Comparison of ENCODE assay signal across 24 cellular contexts in the genomic region with DNA sequence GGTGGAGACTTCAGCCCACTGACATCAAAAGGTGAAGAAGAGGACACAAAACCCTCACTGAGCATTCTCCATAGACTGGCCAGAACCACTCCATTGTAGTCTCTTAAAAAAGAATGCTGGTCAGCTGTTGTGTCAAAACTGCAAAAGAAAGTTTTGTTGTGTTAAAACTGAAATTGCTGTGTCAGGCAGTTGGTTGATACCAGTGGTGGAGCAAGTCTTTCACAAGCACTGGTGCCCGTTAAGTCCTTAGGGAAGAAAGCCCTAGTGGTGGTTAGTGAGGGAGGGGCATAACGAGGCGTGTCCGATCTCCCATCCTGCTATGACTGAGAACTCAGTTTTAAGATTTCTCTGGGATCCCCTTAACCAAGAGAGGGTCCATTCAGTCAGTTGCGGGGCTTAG.
"Had no signal": no experiment of that assay in that cellular context is flagged by ENCODE, and none has a peak within 500 bp of the region (broad histone marks: within the 10 kb centered on the region; RNA-seq: fewer than 3 reads in every experiment).

No MANE protein-coding gene starts in this region.

- H3K9ac ChIP-seq: SK-N-SH had no signal

- H3K4me2 ChIP-seq: SK-N-SH had no signal

- ATAC-seq: Panc1, PC-3 had no signal

- DNase-seq: Karpas-422; KBM-7; MG63; NCI-H1092; NCI-H1105 treated with DMSO at 0.1 percent for 48 hours; NCI-H1417 treated with DMSO at 0.1 percent for 48 hours; NCI-H187; NCI-H2029; NCI-H2081 treated with DMSO at 0.1 percent for 48 hours; NCI-H2171; NCI-H226; NCI-H446; NCI-H510A; NCI-H524 treated with DMSO at 0.1 percent for 48 hours; NCI-H69; NCI-H774; NK-92 treated with Interleukin-12 subunit alpha and Interleukin-12 subunit beta, amount 100 ng/mL, for 24 hours; PC-3; SHP77; SK-N-SH; T-helper 1 cell had no signal

- H3K9me3 ChIP-seq: MG63, SK-N-SH had no signal

- H3K27me3 ChIP-seq: MG63 had no signal

- H3K4me3 ChIP-seq: MG63 had no signal

- H3K36me3 ChIP-seq: MG63 had no signal

- H3K27ac ChIP-seq: HL-60, RWPE1 had no signal
